Comparison of ENCODE assay signal across 2 cellular contexts in the genomic region with DNA sequence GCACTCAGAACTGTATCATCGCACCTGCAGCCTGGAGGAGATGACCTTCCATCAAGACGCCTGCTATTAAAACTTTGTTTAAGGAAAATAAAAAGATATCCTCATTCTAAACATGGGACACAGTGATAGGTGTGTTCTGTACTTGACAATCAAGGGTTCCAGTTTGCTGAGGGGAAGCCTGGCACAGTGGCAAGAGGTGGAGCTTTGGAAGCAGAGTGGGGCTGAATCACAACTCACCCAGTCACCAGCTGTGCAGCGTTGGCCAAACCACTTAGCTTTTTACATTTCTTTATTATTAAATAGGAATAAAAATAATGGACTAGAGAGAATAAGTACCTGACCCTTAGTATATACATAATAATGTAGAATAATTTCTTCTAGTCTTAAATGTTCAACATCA.
TF ChIP-seq lines count a peak whose summit lies in the region.

No MANE protein-coding gene starts in this region.

TF ChIP-seq in SK-N-SH treated with all-trans-retinoic acid at 6 μM for 48 hours, 23 proteins besides CTCF, POLR2A, EP300 and RAD21 (continued from another document):
- TF ChIP-seq CREB5 (CRISPR knock-in tag; IDR thresholded peaks at IDR 0.05; ENCODE audit: low read depth) = no peak
- TF ChIP-seq ZNF70 (CRISPR knock-in tag; IDR thresholded peaks at IDR 0.05) = no peak
- no peak for TF ChIP-seq POU6F1 (CRISPR knock-in tag; IDR thresholded peaks at IDR 0.05; ENCODE audit: borderline replicate concordance, low read depth)
- no peak for TF ChIP-seq CSDC2 (CRISPR knock-in tag; IDR thresholded peaks at IDR 0.05)
- no peak for TF ChIP-seq ISL1 (CRISPR knock-in tag; IDR thresholded peaks at IDR 0.05)
- TF ChIP-seq TOX (CRISPR knock-in tag; IDR thresholded peaks at IDR 0.05; ENCODE audit: borderline replicate concordance) = no peak
- TF ChIP-seq ARNTL (CRISPR knock-in tag; IDR thresholded peaks at IDR 0.05; ENCODE audit: borderline replicate concordance, low read depth) = no peak

TF ChIP-seq in SK-N-SH, 30 proteins besides CTCF, POLR2A, EP300 and RAD21 (continued from another document):
- no peak for TF ChIP-seq PBX3 (IDR thresholded peaks at IDR 0.05)
- TF ChIP-seq RCOR1 (IDR thresholded peaks at IDR 0.05; ENCODE audit: low read length) = no peak
- TF ChIP-seq FOSL2 (IDR thresholded peaks at IDR 0.05; ENCODE audit: borderline replicate concordance, low read depth) = no peak
- TF ChIP-seq GABPA (IDR thresholded peaks at IDR 0.05; ENCODE audit: low read depth) = no peak
- TF ChIP-seq, protein P1, sequence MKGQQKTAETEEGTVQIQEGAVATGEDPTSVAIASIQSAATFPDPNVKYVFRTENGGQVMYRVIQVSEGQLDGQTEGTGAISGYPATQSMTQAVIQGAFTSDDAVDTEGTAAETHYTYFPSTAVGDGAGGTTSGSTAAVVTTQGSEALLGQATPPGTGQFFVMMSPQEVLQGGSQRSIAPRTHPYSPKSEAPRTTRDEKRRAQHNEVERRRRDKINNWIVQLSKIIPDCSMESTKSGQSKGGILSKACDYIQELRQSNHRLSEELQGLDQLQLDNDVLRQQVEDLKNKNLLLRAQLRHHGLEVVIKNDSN (IDR thresholded peaks at IDR 0.05; ENCODE audit: borderline replicate concordance, low read depth) = no peak
TF ChIP-seq in SK-N-SH: peak in this region for 0.
